ENCODE assay signal across 17 cellular contexts in the genomic region with DNA sequence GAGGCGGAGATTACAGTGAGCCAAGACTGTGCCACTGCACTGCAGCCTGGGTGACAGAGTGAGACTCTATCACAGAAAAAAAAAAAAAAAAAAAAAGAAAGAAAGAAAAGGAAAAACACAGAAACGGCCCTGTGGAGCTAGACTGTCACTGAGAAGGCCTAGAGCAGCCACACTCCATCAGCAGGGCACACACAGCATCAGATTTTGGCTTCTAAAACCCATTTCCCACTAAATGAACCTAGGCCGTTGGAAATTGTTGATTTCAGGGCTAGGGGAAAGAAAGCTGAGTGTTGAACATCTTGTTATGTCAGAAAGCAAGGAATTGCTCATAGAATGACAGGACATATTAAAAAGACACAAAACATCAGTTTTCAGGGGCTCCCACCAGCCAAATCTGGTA. TPM values are rescaled to one million over a fixed set of nuclear protein-coding genes. Genes with fewer than 3 reads are reported as not detected.
DNase-seq lines count a peak whose midpoint lies in the region; ATAC-seq and TF ChIP-seq lines count a peak whose summit lies in the region.
"Had no signal": no experiment of that assay in that cellular context is flagged by ENCODE, and none has a peak within 500 bp of the region (broad histone marks: within the 10 kb centered on the region; RNA-seq: fewer than 3 reads in every experiment).

No MANE protein-coding gene starts in this region.

- no peaks in the 10 kb centered on the region for H3K9me3 ChIP-seq in HEK293 (ENCODE audit: control insufficient read depth, insufficient read depth, low read depth, low read length)
- H3K9me3 ChIP-seq in upper lobe of left lung, result no peaks in the 10 kb centered on the region
- H3K9me3 ChIP-seq: Caco-2 had no signal

- no peak for ATAC-seq in upper lobe of left lung (ENCODE audit: low FRiP score in 2 of 2)
- no peak for ATAC-seq in activated CD8-positive, alpha-beta T cell treated with anti-CD3 and anti-CD28 coated beads, Interleukin-2, amount 10 ng/mL, durations not matched to agents 7 days and 5 days
- ATAC-seq: CD8-positive, alpha-beta T cell had no signal

- TF ChIP-seq POLR2A in upper lobe of left lung (IDR thresholded peaks at IDR 0.05), result no peak

- POLR2A ChIA-PET in HEK293 (lab: Yijun Ruan, JAX), result no interaction called here
- POLR2A ChIA-PET in activated CD8-positive, alpha-beta T cell treated with anti-CD3 and anti-CD28 coated beads, Interleukin-2, amount 10 ng/mL, durations not matched to agents 7 days and 5 days (lab: Charles Lee), result no interaction called here

- H3K4me1 ChIP-seq in HEK293 (ENCODE audit: control insufficient read depth, insufficient read depth, low read length) (no peaks in the 10 kb centered on the region), upper lobe of left lung (peaks cover 0 to 1% (median 0%) of the 10 kb centered on the region in 4 donors)
- H3K4me1 ChIP-seq: Caco-2 had no signal

- peaks cover 4% of the 10 kb centered on the region for H3K4me1 Mint-ChIP-seq in endothelial cell (ENCODE audit: unreplicated experiment)
- H3K4me1 Mint-ChIP-seq in activated CD8-positive, alpha-beta T cell treated with anti-CD3 and anti-CD28 coated beads, Interleukin-2, amount 10 ng/mL, durations not matched to agents 7 days and 5 days (ENCODE audit: low read depth), result no peaks in the 10 kb centered on the region
- H3K4me1 Mint-ChIP-seq: B cell had no signal

- H3K27ac ChIP-seq in HEK293 (ENCODE audit: extremely low read depth, low read depth, low read length), result no peak overlapping the region
- H3K27ac ChIP-seq in upper lobe of left lung, result peak overlapping the region in 3 of 4 donors; percentile 20 to 54 (median 42)
- H3K27ac ChIP-seq: BLaER1 treated with 17β-estradiol and CSF1 and Interleukin-3, amounts not matched to agents 10 nM and 100 nM; C4-2B had no signal

- CTCF ChIA-PET in HEK293 (lab: Yijun Ruan, JAX), result interaction anchor here (0.6 to 1.6 kb wide), 6 partner anchors 9 to 591 kb away, joined by 3 to 5 read pairs (median 4); no protein-coding TSS in a partner anchor
- CTCF ChIA-PET in activated CD8-positive, alpha-beta T cell treated with anti-CD3 and anti-CD28 coated beads, Interleukin-2, amount 10 ng/mL, durations not matched to agents 7 days and 5 days (lab: Charles Lee), result interaction anchor here (2.2 kb wide), 1 partner anchor 27 kb away, joined by 6 read pairs; no protein-coding TSS in a partner anchor

- no peak for TF ChIP-seq CTCF in HEK293 (tag by site-specific recombination; IDR thresholded peaks at IDR 0.05)
- no peak for TF ChIP-seq CTCF in endothelial cell (IDR thresholded peaks at IDR 0.05; ENCODE audit: unreplicated experiment)
- no peak for TF ChIP-seq CTCF in upper lobe of left lung (IDR thresholded peaks at IDR 0.05)

- peak overlapping the region; percentile 43 for H3K4me3 Mint-ChIP-seq in endothelial cell (ENCODE audit: unreplicated experiment)
- no peak overlapping the region for H3K4me3 Mint-ChIP-seq in activated CD8-positive, alpha-beta T cell treated with anti-CD3 and anti-CD28 coated beads, Interleukin-2, amount 10 ng/mL, durations not matched to agents 7 days and 5 days
- H3K4me3 Mint-ChIP-seq: B cell; CD4-positive, alpha-beta T cell; CD8-positive, alpha-beta T cell had no signal

- H3K36me3 ChIP-seq in HEK293 (ENCODE audit: control insufficient read depth in 2 of 2, insufficient read depth in 1 of 2, low read length in 2 of 2) (peaks cover 14 to 43% of the 10 kb centered on the region in 2 experiments), upper lobe of left lung (peaks cover 0 to 38% (median 7%) of the 10 kb centered on the region in 4 donors)

- H3K27me3 Mint-ChIP-seq in endothelial cell (ENCODE audit: unreplicated experiment), result peaks cover 2% of the 10 kb centered on the region
- peaks cover 2% of the 10 kb centered on the region for H3K27me3 Mint-ChIP-seq in activated CD8-positive, alpha-beta T cell treated with anti-CD3 and anti-CD28 coated beads, Interleukin-2, amount 10 ng/mL, durations not matched to agents 7 days and 5 days (ENCODE audit: low read depth)
- H3K27me3 Mint-ChIP-seq: B cell; CD4-positive, alpha-beta T cell had no signal

- H3K4me3 ChIP-seq in HEK293 (ENCODE audit: low read depth, low read length), result no peak overlapping the region
- no peak overlapping the region for H3K4me3 ChIP-seq in upper lobe of left lung
- H3K4me3 ChIP-seq: BLaER1 treated with 17β-estradiol and CSF1 and Interleukin-3, amounts not matched to agents 10 nM and 100 nM had no signal

- H3K27ac Mint-ChIP-seq in endothelial cell (ENCODE audit: unreplicated experiment), result no peak overlapping the region
- H3K27ac Mint-ChIP-seq in activated CD8-positive, alpha-beta T cell treated with anti-CD3 and anti-CD28 coated beads, Interleukin-2, amount 10 ng/mL, durations not matched to agents 7 days and 5 days, result no peak overlapping the region
- H3K27ac Mint-ChIP-seq: B cell; CD4-positive, alpha-beta T cell; CD8-positive, alpha-beta T cell had no signal

- peaks cover 29% of the 10 kb centered on the region for H3K36me3 Mint-ChIP-seq in endothelial cell (ENCODE audit: low read depth, unreplicated experiment)
- no peaks in the 10 kb centered on the region for H3K36me3 Mint-ChIP-seq in activated CD8-positive, alpha-beta T cell treated with anti-CD3 and anti-CD28 coated beads, Interleukin-2, amount 10 ng/mL, durations not matched to agents 7 days and 5 days (ENCODE audit: low read depth)

- no peaks in the 10 kb centered on the region for H3K27me3 ChIP-seq in upper lobe of left lung
- H3K27me3 ChIP-seq: BLaER1 treated with 17β-estradiol and CSF1 and Interleukin-3, amounts not matched to agents 10 nM and 100 nM had no signal

- H3K9me3 Mint-ChIP-seq in endothelial cell (ENCODE audit: unreplicated experiment), result no peaks in the 10 kb centered on the region
- no peaks in the 10 kb centered on the region for H3K9me3 Mint-ChIP-seq in activated CD8-positive, alpha-beta T cell treated with anti-CD3 and anti-CD28 coated beads, Interleukin-2, amount 10 ng/mL, durations not matched to agents 7 days and 5 days (ENCODE audit: insufficient read depth)
- H3K9me3 Mint-ChIP-seq: CD4-positive, alpha-beta T cell; CD8-positive, alpha-beta T cell had no signal

- TF ChIP-seq EP300 in upper lobe of left lung (IDR thresholded peaks at IDR 0.05), result no peak

- 92 to 95% methylated on average over 3 of the region's 3 CpGs for WGBS in upper lobe of left lung, 2 donors

- DNase-seq in endothelial cell (ENCODE audit: low spot score) (no peak), upper lobe of left lung (no peak), NCI-H526 treated with DMSO at 0.1 percent for 48 hours (lab: John Stamatoyannopoulos, UW) (no peak)
- DNase-seq in activated CD8-positive, alpha-beta T cell treated with anti-CD3 and anti-CD28 coated beads, Interleukin-2, amount 10 ng/mL, durations not matched to agents 7 days and 5 days, result no peak
- DNase-seq: 8988T; ACHN; AML-193; Caco-2; Calu3; CD4-positive, alpha-beta T cell; CD8-positive, alpha-beta T cell; DMS79 treated with DMSO at 0.1 percent for 48 hours; GF-D8 had no signal

TF ChIP-seq in HEK293, 187 proteins besides CTCF, POLR2A, EP300 and RAD21:
- TF ChIP-seq ZNF391 (tag by site-specific recombination; IDR thresholded peaks at IDR 0.05; ENCODE audit: borderline replicate concordance, low read depth) (no peak), SETDB1 (IDR thresholded peaks at IDR 0.05; ENCODE audit: insufficient read length, low read length) (peak; percentile 78), ZBTB6 (tag by site-specific recombination; IDR thresholded peaks at IDR 0.05) (peak; percentile 21; the same call in 1 of the 2 replicates)

RNA-seq across cellular contexts. Expression of gene ZCCHC14, which starts 48.9 kb away (rescaled TPM):
- total RNA-seq in endothelial cell (ENCODE audit: unreplicated experiment) (50.4 TPM), upper lobe of left lung (10 to 100 TPM; 17.2 to 35.3 (median 26.3) TPM)
- total RNA-seq in activated CD8-positive, alpha-beta T cell treated with anti-CD3 and anti-CD28 coated beads, Interleukin-2, amount 10 ng/mL, durations not matched to agents 7 days and 5 days, result 1 to 10 TPM; 2.6 to 2.7 TPM

RNA-seq across cellular contexts. Expression of gene MAP1LC3B, which starts 51.8 kb away (rescaled TPM):
- 71.6 TPM for total RNA-seq in endothelial cell (ENCODE audit: unreplicated experiment)
- total RNA-seq in upper lobe of left lung, result 10 to 100 TPM; 32.5 to 64.2 (median 54.2) TPM
- total RNA-seq in activated CD8-positive, alpha-beta T cell treated with anti-CD3 and anti-CD28 coated beads, Interleukin-2, amount 10 ng/mL, durations not matched to agents 7 days and 5 days, result 10 to 100 TPM; 40.2 to 45.3 TPM

Comparison
In these comparisons a context has a peak if more than half of its experiments do, and no peak if none do; other contexts are left out.
1. RNA of gene ZCCHC14, which starts 48.9 kb away (total RNA-seq): 50.4 TPM in endothelial cell (single experiment) and 17.2 to 35.3 TPM in upper lobe of left lung; 2.6 to 2.7 TPM in activated CD8-positive, alpha-beta T cell treated with anti-CD3 and anti-CD28 coated beads, Interleukin-2, amount 10 ng/mL, durations not matched to agents 7 days and 5 days; every median in the first group is over 4 times any median in the second.